20 cellular contexts compared by ENCODE assay signal in the genomic region with DNA sequence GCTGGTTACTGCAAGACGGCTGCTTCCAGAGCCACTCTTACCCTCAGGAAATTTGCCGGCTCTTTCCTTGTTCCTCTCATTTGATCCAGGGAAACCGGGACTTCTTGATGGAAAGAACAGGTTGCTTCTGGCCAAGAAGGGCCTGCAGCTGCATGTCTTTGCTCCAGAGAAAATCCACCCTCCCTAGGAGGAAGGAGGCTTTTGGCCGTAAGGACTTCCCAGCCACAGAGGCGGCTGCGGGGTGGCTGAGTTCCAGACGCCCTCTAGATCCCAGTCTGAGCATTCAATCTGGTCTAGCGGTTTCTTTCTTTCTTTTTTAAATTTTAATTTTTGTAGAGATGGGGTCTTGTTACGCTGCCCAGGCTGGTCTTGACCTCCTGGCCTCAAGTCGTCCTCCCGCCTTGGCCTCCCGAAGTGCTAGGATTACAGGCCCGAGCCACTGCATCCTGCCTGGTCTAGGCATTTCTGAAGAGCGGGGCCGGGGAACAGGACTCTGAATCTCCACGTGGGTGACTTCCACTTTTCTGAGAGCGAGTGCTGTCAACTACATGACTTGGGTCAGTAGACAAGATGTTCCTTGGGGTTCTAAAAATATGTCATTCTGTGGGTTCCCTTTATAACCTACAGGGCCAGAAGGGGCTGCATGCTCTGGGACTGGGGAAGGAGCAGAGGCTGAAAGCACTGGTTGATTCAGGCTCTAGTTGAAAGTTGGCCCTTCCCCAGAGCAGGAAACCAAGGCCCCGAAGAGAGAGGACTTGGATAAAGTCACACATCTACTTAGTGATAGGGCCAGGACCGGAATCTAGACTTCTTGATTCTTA. TPM values are rescaled to one million over a fixed set of nuclear protein-coding genes. Genes with fewer than 3 reads are reported as not detected.
DNase-seq lines count a peak whose midpoint lies in the region; ATAC-seq, FAIRE-seq and TF ChIP-seq lines count a peak whose summit lies in the region.
"Had no signal": no experiment of that assay in that cellular context is flagged by ENCODE, and none has a peak within 500 bp of the region (broad histone marks: within the 10 kb centered on the region; RNA-seq: fewer than 3 reads in every experiment).

No MANE protein-coding gene starts in this region.

- intact Hi-C loops in K562 (cut with micrococcal nuclease), result no loop called here
- intact Hi-C loops in colonic mucosa (cut with DNase I), result loop anchor here (10.0 kb wide), 1 partner anchor 167 kb away; no protein-coding TSS in a partner anchor

- 2% methylated on average over 19 of the region's 19 CpGs for WGBS in K562 (ENCODE audit: insufficient coverage, low coverage, missing lambda C conversion rate)

- no TSS peak for BruUV-seq in K562 (replicated peaks; lab: Mats Ljungman, UMichigan)

- peaks cover 3 to 21% of the 10 kb centered on the region in 2 donors for H3K27me3 Mint-ChIP-seq in T-cell

- no peaks in the 10 kb centered on the region for H3K9me3 Mint-ChIP-seq in T-cell
- H3K9me3 Mint-ChIP-seq: activated naive CD4-positive, alpha-beta T cell treated with anti-CD3 and anti-CD28 coated beads, Interleukin-2, amount 50 U/mL, for 72 hours had no signal

- no peaks in the 10 kb centered on the region for H3K4me1 Mint-ChIP-seq in T-cell

- no peak overlapping the region for H3K4me3 Mint-ChIP-seq in T-cell

- no peak for FAIRE-seq in K562 (lab: Jason Lieb, UNC)
- FAIRE-seq: endometrium, G401.6, H54 had no signal

- H3K27me3 ChIP-seq in K562 (ENCODE audit: control insufficient read depth in 2 of 2, insufficient read depth in 2 of 2, low read length in 2 of 2), result peaks cover 25 to 71% of the 10 kb centered on the region in 2 experiments; a peak in 4 of 5 replicates
- no peaks in the 10 kb centered on the region for H3K27me3 ChIP-seq in right atrium auricular region
- no peaks in the 10 kb centered on the region for H3K27me3 ChIP-seq in colonic mucosa
- H3K27me3 ChIP-seq: Peyer's patch had no signal

- no peaks in the 10 kb centered on the region for H3K36me3 Mint-ChIP-seq in T-cell
- H3K36me3 Mint-ChIP-seq: activated naive CD4-positive, alpha-beta T cell treated with anti-CD3 and anti-CD28 coated beads, Interleukin-2, amount 50 U/mL, for 72 hours had no signal

- no peaks in the 10 kb centered on the region for H3K79me2 ChIP-seq in K562 (ENCODE audit: control insufficient read depth, insufficient read depth, low read length)

- no peak overlapping the region for H3K9ac ChIP-seq in K562 (ENCODE audit: insufficient read depth in 1 of 2, low read depth in 2 of 2, low read length in 2 of 2)
- no peak overlapping the region for H3K9ac ChIP-seq in colonic mucosa (ENCODE audit: low read depth in 2 of 2, low read length in 2 of 2)

- TF ChIP-seq RAD21 in K562 (CRISPR knock-in tag; conservative IDR thresholded peaks at IDR 0.05 in 1 of 2, IDR thresholded peaks at IDR 0.05 in 1 of 2), result no peak

- H3K36me3 ChIP-seq in K562 (ENCODE audit: control insufficient read depth, insufficient read depth, low read length) (no peaks in the 10 kb centered on the region), right atrium auricular region (peaks cover 20% of the 10 kb centered on the region), colonic mucosa (no peaks in the 10 kb centered on the region)
- H3K36me3 ChIP-seq: neutrophil had no signal

- H3K9me1 ChIP-seq in K562 (ENCODE audit: control insufficient read depth, insufficient read depth, low read length), result no peaks in the 10 kb centered on the region

- POLR2A ChIA-PET in K562 (lab: Yijun Ruan, JAX) (interaction anchor here (0.6 to 0.8 kb wide), 2 partner anchors 32 to 87 kb away, joined by 3 to 5 read pairs; no protein-coding TSS in a partner anchor), T-cell (lab: Charles Lee) (no interaction called here)

- H3K4me3 ChIP-seq in K562 (no peak overlapping the region), right atrium auricular region (no peak overlapping the region), colonic mucosa (no peak overlapping the region)
- H3K4me3 ChIP-seq: Peyer's patch, SK-N-MC had no signal

- no peak overlapping the region for H3K27ac Mint-ChIP-seq in T-cell
- H3K27ac Mint-ChIP-seq: activated naive CD4-positive, alpha-beta T cell treated with anti-CD3 and anti-CD28 coated beads, Interleukin-2, amount 50 U/mL, for 72 hours had no signal

- TF ChIP-seq EP300 in K562 (IDR thresholded peaks at IDR 0.05; ENCODE audit: low read length), result no peak

- no peak for TF ChIP-seq POLR2A in K562 (conservative IDR thresholded peaks at IDR 0.05)

- H4K20me1 ChIP-seq in K562 (replicated peaks; ENCODE audit: control insufficient read depth, insufficient read depth, low read length), result no peaks in the 10 kb centered on the region

- TF ChIP-seq CTCF in K562 (IDR thresholded peaks at IDR 0.05 in 2 of 3, conservative IDR thresholded peaks at IDR 0.05 in 1 of 3; ENCODE audit: insufficient read depth in 2 of 3, low read depth in 1 of 3, low read length in 3 of 3), result no peak
- TF ChIP-seq CTCF in right atrium auricular region (IDR thresholded peaks at IDR 0.05), result no peak
- TF ChIP-seq CTCF in colonic mucosa (IDR thresholded peaks at IDR 0.05), result no peak

- CTCF ChIA-PET in K562 (lab: Yijun Ruan, JAX; ENCODE audit: low intra/inter-chr PET ratio) (no interaction called here), T-cell (lab: Charles Lee) (interaction anchor here in 1 of 2 donors (0.6 kb wide), 2 partner anchors 23 to 25 kb away, joined by 4 to 5 read pairs; no protein-coding TSS in a partner anchor)

- H2AFZ ChIP-seq in K562 (ENCODE audit: low read depth, low read length), result no peak overlapping the region

- H3K4me1 ChIP-seq in K562 (replicated peaks in 1 of 2; ENCODE audit: control insufficient read depth in 2 of 2, insufficient read depth in 2 of 2, low read length in 2 of 2) (no peaks in the 10 kb centered on the region), right atrium auricular region (peaks cover 0 to 51% of the 10 kb centered on the region in 2 donors), colonic mucosa (no peaks in the 10 kb centered on the region)

- H3K27ac ChIP-seq in K562 (ENCODE audit: extremely low read depth, low read depth, low read length) (no peak overlapping the region), right atrium auricular region (peak overlapping the region; percentile 57 to 90), colonic mucosa (no peak overlapping the region)
- H3K27ac ChIP-seq: neutrophil, Peyer's patch, SK-N-MC had no signal

- no peaks in the 10 kb centered on the region for H3K9me3 ChIP-seq in K562 (replicated peaks; ENCODE audit: control insufficient read depth, insufficient read depth, low read depth, low read length)
- H3K9me3 ChIP-seq in right atrium auricular region, result no peaks in the 10 kb centered on the region
- H3K9me3 ChIP-seq in colonic mucosa, result no peaks in the 10 kb centered on the region
- H3K9me3 ChIP-seq: neutrophil, Peyer's patch had no signal

- no peak overlapping the region for H3K4me2 ChIP-seq in K562 (ENCODE audit: insufficient read depth, low read length)

- DNase-seq in AG20443 (ENCODE audit: low spot score) (peak; percentile 66), K562 (ENCODE audit: extremely low read depth in 1 of 4, low spot score in 3 of 4) (no peak), right atrium auricular region (ENCODE audit: low spot score) (no peak), putamen (ENCODE audit: low spot score) (peak; percentile 21), colonic mucosa (no peak), T-cell (no peak), NCI-H1048 (lab: John Stamatoyannopoulos, UW) (no peak)
- DNase-seq: DMS 273 treated with DMSO at 0.1 percent for 48 hours; NCI-H187; NCI-H226; Peyer's patch; stimulated activated CD4-positive, alpha-beta T cell treated with anti-CD3 and anti-CD28 coated beads, Interleukin-2, amount 100 ng/mL, for 48 hours had no signal

- in situ Hi-C loops in K562 (cut with MboI), result no loop called here

- ATAC-seq in K562 (peak; percentile 27; the same call in 1 of the 3 replicates), T-cell (replicated peaks in 1 of 4) (no peak), HG03108 (IDR thresholded peaks at IDR 0.05; ENCODE audit: unreplicated experiment) (no peak)
- ATAC-seq: activated naive CD4-positive, alpha-beta T cell treated with anti-CD3 and anti-CD28 coated beads, Interleukin-2, amount 50 U/mL, for 72 hours had no signal

RNA-seq across cellular contexts. Expression of gene ADAMTS15, which starts 9.7 kb away (rescaled TPM):
- not detected in 2 replicates for total RNA-seq in K562 (2011; cell fraction: chromatin; rRNA removed; ENCODE audit: low replicate concordance)
- not detected in 2 replicates for total RNA-seq in K562 (2011; cell fraction: nucleolus; rRNA removed)
- total RNA-seq in K562 (2011; cell fraction: nucleoplasm; rRNA removed), result not detected in 2 replicates
- not detected in 2 replicates for total RNA-seq in K562 (2014; rRNA removed)
- not detected in 2 replicates for total RNA-seq in K562 (2014; rRNA removed; fragmentation: Illumina TruSeq; extraction: Trizol)
- total RNA-seq in K562 (2015; rRNA removed; fragmentation: Illumina TruSeq; extraction: Trizol), result not detected in 2 replicates
- total RNA-seq in K562 (2021), result 0.04 TPM in 2 replicates
- not detected in 2 replicates for polyA plus RNA-seq in K562 (2011; rRNA removed)
- polyA plus RNA-seq in K562 (2011; cell fraction: cytosol; rRNA removed), result not detected in 2 replicates
- polyA plus RNA-seq in K562 (2011; cell fraction: nucleus; rRNA removed), result not detected in 2 replicates
- polyA plus RNA-seq in K562 (2012), result not detected in 2 replicates
- polyA plus RNA-seq in K562 (2014; fragmentation: Illumina TruSeq; extraction: Trizol), result not detected in 2 replicates
- polyA plus RNA-seq in K562 (2014; fragmentation: Nextera tagmentation; extraction: Ambion mirVana), result not detected
- not detected in 2 replicates for polyA plus RNA-seq in K562 (2014; rRNA removed)
- not detected in 2 replicates for polyA minus RNA-seq in K562 (2011; rRNA and poly(A)+ RNA removed)
- not detected in 2 replicates for polyA minus RNA-seq in K562 (2011; cell fraction: cytosol; rRNA and poly(A)+ RNA removed)
- polyA minus RNA-seq in K562 (2011; cell fraction: nucleus; rRNA and poly(A)+ RNA removed), result not detected in 2 replicates
- 10 to 100 TPM; 17.5 to 21.2 TPM for total RNA-seq in right atrium auricular region
- 1 to 10 TPM; 4.0 to 9.9 TPM for total RNA-seq in colonic mucosa
- under 1 TPM in 3 of 5 donors, not detected in 2; 0.03 to 0.07 (median 0.06) TPM for total RNA-seq in T-cell
- total RNA-seq: activated naive CD4-positive, alpha-beta T cell treated with anti-CD3 and anti-CD28 coated beads, Interleukin-2, amount 50 U/mL, for 72 hours had no signal

RNA-seq across cellular contexts. Expression of gene ADAMTS8, which starts 29.7 kb away (rescaled TPM):
- total RNA-seq in K562 (2011; cell fraction: chromatin; rRNA removed; ENCODE audit: low replicate concordance), result not detected in 2 replicates
- total RNA-seq in K562 (2011; cell fraction: nucleolus; rRNA removed), result not detected in 2 replicates
- total RNA-seq in K562 (2011; cell fraction: nucleoplasm; rRNA removed), result not detected in 2 replicates
- total RNA-seq in K562 (2014; rRNA removed), result not detected in 2 replicates
- not detected in 2 replicates for total RNA-seq in K562 (2014; rRNA removed; fragmentation: Illumina TruSeq; extraction: Trizol)
- not detected in 2 replicates for total RNA-seq in K562 (2015; rRNA removed; fragmentation: Illumina TruSeq; extraction: Trizol)
- not detected in 2 replicates for total RNA-seq in K562 (2021)
- not detected in 2 replicates for polyA plus RNA-seq in K562 (2011; rRNA removed)
- not detected in 2 replicates for polyA plus RNA-seq in K562 (2011; cell fraction: cytosol; rRNA removed)
- polyA plus RNA-seq in K562 (2011; cell fraction: nucleus; rRNA removed), result not detected in 2 replicates
- polyA plus RNA-seq in K562 (2012), result not detected in 2 replicates
- polyA plus RNA-seq in K562 (2014; fragmentation: Illumina TruSeq; extraction: Trizol), result not detected in 2 replicates
- polyA plus RNA-seq in K562 (2014; fragmentation: Nextera tagmentation; extraction: Ambion mirVana), result not detected
- polyA plus RNA-seq in K562 (2014; rRNA removed), result not detected in 2 replicates
- not detected in 2 replicates for polyA minus RNA-seq in K562 (2011; rRNA and poly(A)+ RNA removed)
- not detected in 2 replicates for polyA minus RNA-seq in K562 (2011; cell fraction: cytosol; rRNA and poly(A)+ RNA removed)
- polyA minus RNA-seq in K562 (2011; cell fraction: nucleus; rRNA and poly(A)+ RNA removed), result not detected in 2 replicates
- 1 to 10 TPM; 2.5 to 7.8 TPM for total RNA-seq in right atrium auricular region
- total RNA-seq in colonic mucosa, result 10 to 100 TPM in 1 of 2 donors, under 1 TPM in 1; 0.42 to 12.2 TPM
- under 1 TPM in 3 of 5 donors, not detected in 2; 0.06 to 0.12 (median 0.07) TPM for total RNA-seq in T-cell
- total RNA-seq: activated naive CD4-positive, alpha-beta T cell treated with anti-CD3 and anti-CD28 coated beads, Interleukin-2, amount 50 U/mL, for 72 hours; kidney epithelial cell had no signal

Comparison
In these comparisons a context has a peak if more than half of its experiments do, and no peak if none do; other contexts are left out.
1. DNase-seq: peak in AG20443 (single experiment) and putamen (single experiment); none in K562 (0 of 4), right atrium auricular region (single experiment), colonic mucosa (single experiment), T-cell (0 of 34) and NCI-H1048 (single experiment).
2. H3K27ac ChIP-seq: peak in right atrium auricular region (2 of 2); none in K562 (single experiment) and colonic mucosa (single experiment).
3. RNA of gene ADAMTS15, which starts 9.7 kb away (total RNA-seq): 17.5 to 21.2 TPM in right atrium auricular region and 4.0 to 9.9 TPM in colonic mucosa; 0.03 to 0.07 TPM in T-cell and 0.04 TPM in K562; every median in the first group is over 4 times any median in the second.